Comparison of ENCODE assay signal across 7 cellular contexts in the genomic region with DNA sequence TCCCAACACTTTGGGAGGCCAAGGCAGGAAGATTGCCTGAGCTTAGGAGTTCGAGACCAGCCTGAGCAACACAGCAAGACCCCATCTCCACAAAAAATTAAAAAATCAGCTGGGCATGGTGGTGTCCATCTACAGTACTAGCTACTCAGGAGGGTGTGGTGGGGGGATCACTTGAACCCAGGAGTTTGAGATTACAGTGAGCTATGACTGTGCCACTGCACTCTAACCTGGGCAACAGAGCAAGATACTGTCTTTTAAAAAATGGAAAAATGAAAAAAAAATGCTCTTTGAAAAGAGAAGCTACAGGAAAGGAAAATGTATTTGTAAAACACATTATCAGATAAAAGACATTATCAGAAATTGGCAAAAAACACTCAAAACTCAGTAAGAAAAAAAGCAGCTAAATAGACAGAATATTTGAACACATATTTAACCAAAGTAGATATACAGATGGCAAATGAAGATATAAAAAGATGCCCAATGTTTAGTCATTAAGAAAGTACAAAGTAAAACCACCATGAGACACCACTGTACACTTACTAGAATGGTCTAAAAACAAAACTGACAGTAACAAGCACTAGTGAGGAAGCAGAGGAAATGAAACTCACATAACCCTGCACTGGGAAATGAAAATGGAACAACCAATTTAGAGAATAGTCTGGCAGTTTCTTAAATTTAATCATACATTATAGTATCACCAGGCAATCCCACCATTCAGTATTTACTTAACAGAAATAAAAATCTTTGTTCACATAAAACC. TPM values are rescaled to one million over a fixed set of nuclear protein-coding genes. Genes with fewer than 3 reads are reported as not detected.
DNase-seq lines count a peak whose midpoint lies in the region; ATAC-seq lines count a peak whose summit lies in the region.

No MANE protein-coding gene starts in this region.

- peak overlapping the region in 7 of 8 donors; percentile 2 to 79 (median 45) for H3K4me3 Mint-ChIP-seq in naive B cell

- H3K27me3 Mint-ChIP-seq in naive B cell, result no peaks in the 10 kb centered on the region

- peak overlapping the region; percentile 46 to 88 (median 72) for H3K27ac Mint-ChIP-seq in naive B cell

- ATAC-seq in GM18873 (IDR thresholded peaks at IDR 0.05; ENCODE audit: low FRiP score, unreplicated experiment) (peak; percentile 98), GM21786 (IDR thresholded peaks at IDR 0.05; ENCODE audit: unreplicated experiment) (peak; percentile 98), HG03575 (IDR thresholded peaks at IDR 0.05; ENCODE audit: extremely low read depth, insufficient number of reproducible peaks, low FRiP score, unreplicated experiment) (peak; percentile 94), naive B cell (ENCODE audit: low read depth in 2 of 2) (peak; percentile 97 to 98)

- H3K9me3 Mint-ChIP-seq in naive B cell, result no peaks in the 10 kb centered on the region

- DNase-seq in naive B cell (peak; percentile 53), 8988T (no peak), inferior parietal cortex (ENCODE audit: extremely low spot score) (no peak), cerebellum (ENCODE audit: low spot score) (no peak)

- H3K4me1 Mint-ChIP-seq in naive B cell, result peaks cover 23 to 30% (median 24%) of the 10 kb centered on the region in 3 donors

- H3K36me3 Mint-ChIP-seq in naive B cell, result peaks cover 22 to 29% of the 10 kb centered on the region in 2 donors

RNA-seq across cellular contexts. Expression of a gene that starts 40.5 kb away (rescaled TPM):
- polyA plus RNA-seq in naive B cell (ENCODE audit: low read depth in 6 of 6), result 10 to 100 TPM; 18.9 to 38.1 (median 25.4) TPM
- total RNA-seq in cerebellum, result 12.7 TPM
